In the genomic region with DNA sequence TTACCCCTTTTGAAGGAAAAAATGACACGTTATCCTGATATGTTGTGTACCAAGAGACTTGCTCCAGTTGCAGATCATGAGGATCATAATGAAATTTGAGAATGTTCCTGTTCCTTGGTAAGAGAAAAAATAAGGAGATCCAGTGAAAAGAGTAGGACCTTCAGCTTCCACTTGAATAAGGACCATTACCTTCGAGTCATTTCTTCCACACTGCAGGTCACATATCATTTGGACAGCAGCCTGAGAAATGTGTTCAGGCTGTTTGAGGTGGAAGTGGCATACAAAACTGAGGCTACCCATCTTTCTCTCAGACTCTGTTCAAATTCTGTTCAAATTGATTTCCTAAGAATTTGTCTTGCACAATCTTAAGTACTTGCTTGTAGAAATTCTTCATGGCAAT, we compare ENCODE assay signal across 31 cellular contexts.
"Had no signal": no experiment of that assay in that cellular context is flagged by ENCODE, and none has a peak within 500 bp of the region (broad histone marks: within the 10 kb centered on the region; RNA-seq: fewer than 3 reads in every experiment).

No MANE protein-coding gene starts in this region.

- H3K36me3 ChIP-seq: ascending aorta, cardiac muscle cell had no signal

- DNase-seq: activated B cell treated with CpG ODN at 0.5 μM for 24 hours; activated CD4-positive, alpha-beta memory T cell treated with anti-CD3 and anti-CD28 coated beads for 36 hours; activated CD4-positive, alpha-beta T cell treated with anti-CD3 and anti-CD28 coated beads for 4 hours; activated CD4-positive, alpha-beta T cell treated with anti-CD3 and anti-CD28 coated beads, Interleukin-2, amount 10 ng/mL, durations not matched to agents 24 days and 14 days; activated CD4-positive, alpha-beta T cell treated with anti-CD3 and anti-CD28 coated beads, Interleukin-2, amount 50 U/mL, for 1 hour; activated CD4-positive, alpha-beta T cell treated with anti-CD3 and anti-CD28 coated beads, Interleukin-2, amount 50 U/mL, for 4 hours; activated CD4-positive, CD25-positive, alpha-beta regulatory T cell treated with anti-CD3 and anti-CD28 coated beads, Interleukin-2, amount 50 U/mL, for 72 hours; activated CD8-positive, alpha-beta memory T cell treated with anti-CD3 and anti-CD28 coated beads, Interleukin-2, amount 50 U/mL, for 4 hours; activated CD8-positive, alpha-beta T cell treated with anti-CD3 and anti-CD28 coated beads for 36 hours; activated effector memory CD4-positive, alpha-beta T cell treated with anti-CD3 and anti-CD28 coated beads, Interleukin-2, amount 50 U/mL, for 16 hours; activated gamma-delta T cell treated with Interleukin-2 at 50 U/mL for 16 hours; activated naive CD4-positive, alpha-beta T cell; activated naive CD4-positive, alpha-beta T cell treated with anti-CD3 and anti-CD28 coated beads for 36 hours; activated naive CD4-positive, alpha-beta T cell treated with anti-CD3 and anti-CD28 coated beads, Interleukin-2, amount 50 U/mL, for 16 hours; activated naive CD8-positive, alpha-beta T cell treated with anti-CD3 and anti-CD28 coated beads for 36 hours; activated T-cell treated with anti-CD3 and anti-CD28 coated beads for 4 hours; activated T-cell treated with anti-CD3 and anti-CD28 coated beads, Interleukin-2, amount 50 U/mL, for 1 hour; activated T-cell treated with anti-CD3 and anti-CD28 coated beads, Interleukin-2, amount 50 U/mL, for 4 hours; activated T-cell treated with anti-CD3 and anti-CD28 coated beads, Interleukin-2, amount 50 U/mL, for 72 hours; amygdala; anterior cingulate cortex; caudate nucleus; cerebellar nuclear complex; T-helper 1 cell; T-helper 2 cell; T-helper 9 cell had no signal

- H3K9me3 ChIP-seq: ascending aorta had no signal

- H3K27me3 ChIP-seq: ascending aorta, cardiac muscle cell had no signal

- ATAC-seq: activated CD8-positive, alpha-beta T cell treated with anti-CD3 and anti-CD28 coated beads for 36 hours; activated naive CD4-positive, alpha-beta T cell treated with anti-CD3 and anti-CD28 coated beads, Interleukin-2, amount 50 U/mL, for 72 hours; activated T-cell treated with anti-CD3 and anti-CD28 coated beads, Interleukin-2, amount 50 U/mL, for 4 hours; activated T-cell treated with anti-CD3 and anti-CD28 coated beads, Interleukin-2, amount 50 U/mL, for 72 hours; activated T-helper 17 cell treated with anti-CD3 and anti-CD28 coated beads, Interleukin-2, amount 50 U/mL, for 72 hours had no signal

- H3K4me3 ChIP-seq: ascending aorta, cardiac muscle cell had no signal

- H3K27ac ChIP-seq: ascending aorta, cardiac muscle cell, VCaP had no signal
